Comparison of ENCODE assay signal across 16 cellular contexts in the genomic region with DNA sequence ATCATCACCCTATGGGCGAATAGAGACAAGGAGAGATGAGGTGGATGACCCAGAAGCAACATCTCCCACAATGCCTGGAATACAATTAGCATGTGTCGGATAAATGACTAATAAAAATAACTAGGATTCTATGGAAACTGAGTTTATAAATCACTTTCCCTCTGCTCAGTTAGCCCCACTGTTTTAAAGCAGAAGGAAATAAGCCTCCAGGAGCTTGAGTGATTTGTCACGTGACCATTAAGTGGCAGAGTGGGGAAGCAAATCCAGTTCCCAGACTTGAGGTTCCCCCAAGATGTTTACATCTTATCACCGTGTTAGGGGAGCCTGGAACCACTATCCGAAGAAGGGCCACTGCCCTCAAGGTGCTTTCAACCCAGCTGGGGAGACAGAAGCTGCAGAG.
A peak's percentile ranks its signal among the peaks of the same experiment; 100 is the strongest.
DNase-seq lines count a peak whose midpoint lies in the region; ATAC-seq, FAIRE-seq and TF ChIP-seq lines count a peak whose summit lies in the region.
"Had no signal": no experiment of that assay in that cellular context is flagged by ENCODE, and none has a peak within 500 bp of the region (broad histone marks: within the 10 kb centered on the region; RNA-seq: fewer than 3 reads in every experiment).

No MANE protein-coding gene starts in this region.

- no peaks in the 10 kb centered on the region for H3K36me3 ChIP-seq in HepG2 (replicated peaks in 1 of 2; ENCODE audit: control insufficient read depth in 1 of 2, insufficient read depth in 2 of 2, low read length in 2 of 2)

- peak overlapping the region; percentile 61 for H3K27ac Mint-ChIP-seq in type B pancreatic cell

- no peaks in the 10 kb centered on the region for H3K9me3 Mint-ChIP-seq in type B pancreatic cell

- no peak for TF ChIP-seq RAD21 in HepG2 (CRISPR knock-in tag; IDR thresholded peaks at IDR 0.05)

- intact Hi-C loops in left ventricle myocardium superior (cut with micrococcal nuclease) = no loop called here
- intact Hi-C loops in Right ventricle myocardium superior (cut with DNase I) = no loop called here
- intact Hi-C loops in HepG2 (cut with micrococcal nuclease; ENCODE audit: unreplicated experiment) = no loop called here

- WGBS in HepG2 (ENCODE audit: low lambda C conversion rate) = 48% methylated on average over 5 of the region's 5 CpGs

- H3K27me3 ChIP-seq in HepG2 (ENCODE audit: control insufficient read depth in 1 of 2, insufficient read depth in 2 of 2, low read length in 2 of 2) = no peaks in the 10 kb centered on the region; a peak in 1 of 5 replicates

- no peak for TF ChIP-seq EP300 in HepG2 (IDR thresholded peaks at IDR 0.05; ENCODE audit: low read depth in 2 of 2, low read length in 2 of 2)
- no peak for TF ChIP-seq EP300 in HepG2 (CRISPR knock-in tag; IDR thresholded peaks at IDR 0.05; ENCODE audit: borderline replicate concordance)

- TF ChIP-seq CTCF in HepG2 (CRISPR knock-in tag; IDR thresholded peaks at IDR 0.05) (no peak), type B pancreatic cell (conservative IDR thresholded peaks at IDR 0.05) (no peak)

- peaks cover 42% of the 10 kb centered on the region for H3K4me1 Mint-ChIP-seq in type B pancreatic cell (ENCODE audit: unreplicated experiment)

- H3K4me3 ChIP-seq in HepG2 (replicated peaks in 1 of 3; ENCODE audit: insufficient read depth in 1 of 3, low read depth in 2 of 3, low read length in 3 of 3) = no peak overlapping the region
- H3K4me3 ChIP-seq: psoas muscle had no signal

- no peaks in the 10 kb centered on the region for H3K79me2 ChIP-seq in HepG2 (ENCODE audit: insufficient read depth, low read length)

- no TSS peak for BruUV-seq in HepG2 (replicated peaks; lab: Mats Ljungman, UMichigan)

- peaks cover 3% of the 10 kb centered on the region for H3K36me3 Mint-ChIP-seq in type B pancreatic cell

- H3K9me3 ChIP-seq in HepG2 (ENCODE audit: low read length) = no peaks in the 10 kb centered on the region
- H3K9me3 ChIP-seq: psoas muscle had no signal

- ATAC-seq in left ventricle myocardium superior (peak; percentile 24), Right ventricle myocardium superior (ENCODE audit: poor library complexity) (no peak), HepG2 (no peak), HG03354 (IDR thresholded peaks at IDR 0.05; ENCODE audit: poor library complexity, severe bottlenecking, unreplicated experiment) (no peak), GM18498 (IDR thresholded peaks at IDR 0.05; ENCODE audit: unreplicated experiment) (no peak)
- ATAC-seq: activated CD4-positive, CD25-positive, alpha-beta regulatory T cell treated with anti-CD3 and anti-CD28 coated beads, Interleukin-2, amount 50 U/mL, for 24 hours; esophagus mucosa; psoas muscle had no signal

- H2AFZ ChIP-seq in HepG2 (ENCODE audit: low read length) = no peak overlapping the region

- peaks cover 14% of the 10 kb centered on the region for H3K4me1 ChIP-seq in HepG2 (ENCODE audit: insufficient read depth, low read length)
- H3K4me1 ChIP-seq: psoas muscle had no signal

- no peak for TF ChIP-seq POLR2A in HepG2 (IDR thresholded peaks at IDR 0.05; ENCODE audit: insufficient read depth in 1 of 2, low read depth in 2 of 2, low read length in 2 of 2)

- no peaks in the 10 kb centered on the region for H4K20me1 ChIP-seq in HepG2 (ENCODE audit: insufficient read depth, low read length)

- in situ Hi-C loops in HepG2 (cut with HindIII; ENCODE audit: extremely low pct_ligation_motif_present, low pct_unique_long_range_greater_than_20kb) = no loop called here

- no peak overlapping the region for H3K4me2 ChIP-seq in HepG2 (ENCODE audit: low read depth, low read length)

- H3K9ac ChIP-seq in HepG2 (ENCODE audit: insufficient read depth, low read depth, low read length) = no peak overlapping the region

- no peak for FAIRE-seq in HepG2 (lab: Jason Lieb, UNC)
- FAIRE-seq: islet of Langerhans had no signal

- CTCF ChIA-PET in HepG2 (lab: Yijun Ruan, JAX; ENCODE audit: low intra/inter-chr PET ratio, low total read pairs) = no interaction called here

- H3K4me3 Mint-ChIP-seq in type B pancreatic cell = peak overlapping the region; percentile 63

- peaks cover 34% of the 10 kb centered on the region for H3K27me3 Mint-ChIP-seq in type B pancreatic cell

- DNase-seq in left ventricle myocardium superior (no peak), Right ventricle myocardium superior (no peak), HepG2 (ENCODE audit: low spot score) (no peak), type B pancreatic cell (ENCODE audit: extremely low spot score, unreplicated experiment) (peak; percentile 22), NCI-H2171 (lab: John Stamatoyannopoulos, UW) (no peak)
- peak; percentile 45 for DNase-seq in activated CD8-positive, alpha-beta memory T cell treated with anti-CD3 and anti-CD28 coated beads, Interleukin-2, amount 50 U/mL, for 48 hours
- DNase-seq: activated effector memory CD4-positive, alpha-beta T cell treated with Interleukin-2 at 50 U/mL for 16 hours; DMS 273 treated with DMSO at 0.1 percent for 48 hours; glutamatergic neuron; NCI-H1105; psoas muscle had no signal

- POLR2A ChIA-PET in HepG2 (lab: Yijun Ruan, JAX) = no interaction called here

- H3K27ac ChIP-seq in HepG2 (ENCODE audit: extremely low read length, insufficient read depth, low read length) = no peak overlapping the region
- H3K27ac ChIP-seq: psoas muscle had no signal

TF ChIP-seq in HepG2, 621 proteins besides CTCF, POLR2A, EP300 and RAD21:
- TF ChIP-seq USF2 (IDR thresholded peaks at IDR 0.05; ENCODE audit: low read depth, low read length) = peak; percentile 51; the same call in 1 of the 2 replicates
- no peak for TF ChIP-seq USF2 (CRISPR knock-in tag; IDR thresholded peaks at IDR 0.05; ENCODE audit: borderline replicate concordance)
- peak; percentile 61; the same call in 1 of the 2 replicates for TF ChIP-seq RAD51 (IDR thresholded peaks at IDR 0.05; ENCODE audit: borderline replicate concordance)
- no peak for TF ChIP-seq GABPB1 (CRISPR knock-in tag; IDR thresholded peaks at IDR 0.05)

Comparison
In these comparisons a context has a peak if more than half of its experiments do, and no peak if none do; other contexts are left out.
1. DNase-seq: peak in activated CD8-positive, alpha-beta memory T cell treated with anti-CD3 and anti-CD28 coated beads, Interleukin-2, amount 50 U/mL, for 48 hours (single experiment) and type B pancreatic cell (single experiment); none in left ventricle myocardium superior (single experiment), Right ventricle myocardium superior (single experiment), HepG2 (single experiment) and NCI-H2171 (single experiment).